Comparison of ENCODE assay signal across 13 cellular contexts in genomic region chr10:46216836-46217748, GRCh38.
DNase-seq lines count a peak whose midpoint lies in the region; ATAC-seq and TF ChIP-seq lines count a peak whose summit lies in the region.
"Had no signal": no experiment of that assay in that cellular context is flagged by ENCODE, and none has a peak within 500 bp of the region (broad histone marks: within the 10 kb centered on the region; RNA-seq: fewer than 3 reads in every experiment).

No MANE protein-coding gene starts in this region.

- no peak for ATAC-seq in left ventricle myocardium superior
- no peak for ATAC-seq in left cardiac atrium
- ATAC-seq in effector memory CD8-positive, alpha-beta T cell (replicated peaks) = no peak
- ATAC-seq in upper lobe of right lung = no peak
- ATAC-seq in HG02981 (IDR thresholded peaks at IDR 0.05; ENCODE audit: unreplicated experiment) = no peak
- no peak for ATAC-seq in GM21526 (IDR thresholded peaks at IDR 0.05; ENCODE audit: low FRiP score, unreplicated experiment)

- H3K36me3 Mint-ChIP-seq in effector memory CD8-positive, alpha-beta T cell (ENCODE audit: insufficient read depth) = peaks cover 5% of the 10 kb centered on the region

- peaks cover 19 to 26% of the 10 kb centered on the region in 2 donors for H3K4me1 Mint-ChIP-seq in effector memory CD8-positive, alpha-beta T cell (ENCODE audit: low read depth in 2 of 2)

- H3K36me3 ChIP-seq in upper lobe of right lung = no peaks in the 10 kb centered on the region
- H3K36me3 ChIP-seq: MG63 had no signal

- no peak overlapping the region for H3K27ac ChIP-seq in upper lobe of right lung

- peak overlapping the region; percentile 1 to 69 for H3K27ac Mint-ChIP-seq in effector memory CD8-positive, alpha-beta T cell
- H3K27ac Mint-ChIP-seq: activated naive CD4-positive, alpha-beta T cell treated with anti-CD3 and anti-CD28 coated beads for 36 hours had no signal

- no peak for TF ChIP-seq CTCF in upper lobe of right lung (IDR thresholded peaks at IDR 0.05)

- no peaks in the 10 kb centered on the region for H3K27me3 Mint-ChIP-seq in effector memory CD8-positive, alpha-beta T cell

- peak overlapping the region in 1 of 2 donors; percentile 15 for H3K4me3 Mint-ChIP-seq in effector memory CD8-positive, alpha-beta T cell
- H3K4me3 Mint-ChIP-seq: activated naive CD4-positive, alpha-beta T cell treated with anti-CD3 and anti-CD28 coated beads for 36 hours had no signal

- no peaks in the 10 kb centered on the region for H3K27me3 ChIP-seq in upper lobe of right lung
- H3K27me3 ChIP-seq: MG63 had no signal

- no peaks in the 10 kb centered on the region for H3K9me3 Mint-ChIP-seq in effector memory CD8-positive, alpha-beta T cell
- H3K9me3 Mint-ChIP-seq: activated naive CD4-positive, alpha-beta T cell treated with anti-CD3 and anti-CD28 coated beads for 36 hours had no signal

- DNase-seq in left ventricle myocardium superior = peak; percentile 13
- no peak for DNase-seq in left cardiac atrium
- peak; percentile 56 for DNase-seq in NOMO-1 treated with dmso at 0.1 percent for 144 hours (lab: John Stamatoyannopoulos, UW; ENCODE audit: unreplicated experiment)
- no peak for DNase-seq in effector memory CD8-positive, alpha-beta T cell
- DNase-seq in upper lobe of right lung = peak; percentile 45
- no peak for DNase-seq in T-helper 2 cell
- DNase-seq: activated naive CD4-positive, alpha-beta T cell treated with anti-CD3 and anti-CD28 coated beads for 36 hours; effector CD4-positive, alpha-beta T cell; MG63; NCI-H82; stimulated activated CD4-positive, alpha-beta T cell treated with anti-CD3 and anti-CD28 coated beads, Interleukin-12 subunit alpha, Interleukin-12 subunit beta, amount 100 ng/mL, for 4 hours had no signal

- no peaks in the 10 kb centered on the region for H3K9me3 ChIP-seq in upper lobe of right lung
- H3K9me3 ChIP-seq: MG63 had no signal

- no peaks in the 10 kb centered on the region for H3K4me1 ChIP-seq in upper lobe of right lung

- H3K4me3 ChIP-seq in upper lobe of right lung = no peak overlapping the region
- H3K4me3 ChIP-seq: MG63 had no signal

- intact Hi-C loops in left ventricle myocardium superior (cut with micrococcal nuclease) = no loop called here
- intact Hi-C loops in left cardiac atrium (cut with DNase I) = no loop called here
- intact Hi-C loops in upper lobe of right lung (cut with DNase I) = no loop called here

Comparison
In these comparisons a context has a peak if more than half of its experiments do, and no peak if none do; other contexts are left out.
1. DNase-seq: peak in left ventricle myocardium superior (single experiment), NOMO-1 treated with dmso at 0.1 percent for 144 hours (single experiment) and upper lobe of right lung (single experiment); none in left cardiac atrium (single experiment), effector memory CD8-positive, alpha-beta T cell (0 of 3) and T-helper 2 cell (0 of 5).